ENCODE assay signal across 9 cellular contexts in the genomic region with DNA sequence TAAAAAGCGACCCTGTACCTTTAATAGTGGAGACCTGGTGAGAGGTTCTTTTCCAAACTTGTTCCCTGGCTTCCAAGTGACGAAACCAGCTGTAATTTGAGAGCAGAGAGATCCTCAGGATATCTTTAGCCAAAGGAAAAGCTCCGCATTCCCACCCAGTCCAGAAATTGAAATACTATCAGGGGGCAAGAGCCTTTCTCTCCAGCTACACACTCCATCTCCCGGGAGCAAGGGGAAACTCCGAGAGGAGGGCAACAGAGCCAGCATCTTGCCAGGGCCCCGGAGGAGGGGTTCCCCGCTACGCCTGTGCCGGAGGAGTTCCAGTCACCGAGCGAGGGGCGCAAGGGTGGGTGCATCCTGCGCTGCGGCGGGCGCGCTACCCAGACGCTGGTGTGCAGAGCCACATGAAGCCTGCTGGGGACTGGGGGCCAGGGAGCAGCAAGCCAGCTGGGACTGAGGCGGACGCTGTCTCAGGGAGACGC. TPM values are rescaled to one million over a fixed set of nuclear protein-coding genes. Genes with fewer than 3 reads are reported as not detected.
DNase-seq lines count a peak whose midpoint lies in the region; ATAC-seq and TF ChIP-seq lines count a peak whose summit lies in the region.
"Had no signal": no experiment of that assay in that cellular context is flagged by ENCODE, and none has a peak within 500 bp of the region (broad histone marks: within the 10 kb centered on the region; RNA-seq: fewer than 3 reads in every experiment).

A gene (plus strand): TSS at position 148 of the 482 bp plus-strand sequence. CDS start 415 bp downstream, outside the sequence.

- no peak within 1 kb of the TSS for H4K91ac ChIP-seq in trophoblast cell (ENCODE audit: low read depth, low read length)

- no peak within 1 kb of the TSS for H2BK5ac ChIP-seq in trophoblast cell (ENCODE audit: low read depth, low read length, poor library complexity)

- no peak within 1 kb of the TSS for H2AFZ ChIP-seq in trophoblast cell (ENCODE audit: insufficient read depth, low read length, poor library complexity)

- no peaks in the 10 kb centered on the region for H3K79me2 ChIP-seq in trophoblast cell (ENCODE audit: control insufficient read depth, insufficient read depth, low read length, poor library complexity)

- CTCF ChIA-PET in BJ (lab: Yijun Ruan, JAX) (interaction anchor here (0.8 to 0.9 kb wide), 3 partner anchors 29 to 240 kb away, joined by 3 to 4 read pairs (median 4); no protein-coding TSS in a partner anchor), GM10248 (lab: Yijun Ruan, JAX) (no interaction called here)

- H3K9ac ChIP-seq in trophoblast cell (ENCODE audit: low read length): no peak within 1 kb of the TSS

- H3K4me3 ChIP-seq in BJ (ENCODE audit: low read depth, low read length): peak within 1 kb of the TSS; percentile 75
- H3K4me3 ChIP-seq in heart left ventricle: peak within 1 kb of the TSS; percentile 27 to 70 (median 52)
- no peak within 1 kb of the TSS for H3K4me3 ChIP-seq in trophoblast cell (ENCODE audit: low read depth, low read length)

- H3K36me3 ChIP-seq in BJ (ENCODE audit: control insufficient read depth, insufficient read depth, low read length) (no peaks in the 10 kb centered on the region), heart left ventricle (no peaks in the 10 kb centered on the region), trophoblast cell (ENCODE audit: control insufficient read depth in 1 of 2, insufficient read depth in 2 of 2, low read length in 2 of 2) (no peaks in the 10 kb centered on the region)

- H4K12ac ChIP-seq in trophoblast cell (ENCODE audit: low read depth, low read length): no peak within 1 kb of the TSS

- H3K9me3 ChIP-seq in heart left ventricle: no peaks in the 10 kb centered on the region
- H3K9me3 ChIP-seq in trophoblast cell (ENCODE audit: insufficient read depth, low read depth, low read length): peaks cover 2% of the 10 kb centered on the region

- H3K79me1 ChIP-seq in trophoblast cell (ENCODE audit: low read length): no peaks in the 10 kb centered on the region

- intact Hi-C loops in heart left ventricle (cut with DNase I): no loop called here

- peak within 1 kb of the TSS; percentile 56 to 90 (median 80) for H3K27ac ChIP-seq in heart left ventricle
- no peak within 1 kb of the TSS for H3K27ac ChIP-seq in trophoblast cell (ENCODE audit: low read depth, low read length)

- no peak within 1 kb of the TSS for H4K8ac ChIP-seq in trophoblast cell (ENCODE audit: low read depth, low read length)

- no peaks in the 10 kb centered on the region for H3K27me3 ChIP-seq in BJ (ENCODE audit: control insufficient read depth, insufficient read depth, low read length)
- H3K27me3 ChIP-seq in heart left ventricle: peaks cover 0 to 8% (median 0%) of the 10 kb centered on the region in 9 donors
- no peaks in the 10 kb centered on the region for H3K27me3 ChIP-seq in trophoblast cell (ENCODE audit: insufficient read depth, low read length)

- peak in 1 of 2 donors; percentile 45 for TF ChIP-seq POLR2A in heart left ventricle (IDR thresholded peaks at IDR 0.05)

- no peak within 1 kb of the TSS for H3K18ac ChIP-seq in trophoblast cell (ENCODE audit: low read length)

- H3K4me2 ChIP-seq in trophoblast cell (ENCODE audit: low read length): peak within 1 kb of the TSS; percentile 52

- H2BK12ac ChIP-seq in trophoblast cell (ENCODE audit: low read length): no peak within 1 kb of the TSS

- DNase-seq in BJ (ENCODE audit: low read depth) (no peak), amniotic stem cell (lab: John Stamatoyannopoulos, UW) (peak; percentile 34), heart left ventricle (peak; percentile 20 to 63 (median 30)), trophoblast cell (peak in 1 of 2 donors; percentile 16), GM10248 (ENCODE audit: extremely low spot score) (no peak)
- DNase-seq in activated CD8-positive, alpha-beta memory T cell treated with anti-CD3 and anti-CD28 coated beads for 24 hours: no peak
- DNase-seq: DND-41 had no signal

- H3K23ac ChIP-seq in trophoblast cell (ENCODE audit: low read length): no peak within 1 kb of the TSS

- peak within 1 kb of the TSS; percentile 3 for H3K14ac ChIP-seq in trophoblast cell (ENCODE audit: low read length)

- H2BK120ac ChIP-seq in trophoblast cell (ENCODE audit: insufficient read depth, low read length, poor library complexity): no peak within 1 kb of the TSS

- 4 to 21% (median 7%) methylated on average over 12 to 21 of the region's 21 CpGs for WGBS in heart left ventricle, 4 donors
- WGBS in trophoblast cell (ENCODE audit: extremely low coverage, insufficient coverage, insufficient read length): no CpG with 5 or more reads among the region's 21 CpGs

- peaks cover 0 to 6% (median 0%) of the 10 kb centered on the region in 12 donors for H3K4me1 ChIP-seq in heart left ventricle
- H3K4me1 ChIP-seq in trophoblast cell (ENCODE audit: control insufficient read depth in 1 of 2, insufficient read depth in 2 of 2, low read length in 2 of 2): peaks cover 0 to 3% of the 10 kb centered on the region in 2 experiments

- no peak within 1 kb of the TSS for H3K4ac ChIP-seq in trophoblast cell (ENCODE audit: low read depth, low read length)

- no peak within 1 kb of the TSS for H2AK5ac ChIP-seq in trophoblast cell (ENCODE audit: low read length)

- POLR2A ChIA-PET in BJ (lab: Charles Lee) (interaction anchor here (0.6 kb wide), 1 partner anchor 64 kb away, joined by 3 read pairs; no protein-coding TSS in a partner anchor), GM10248 (lab: Yijun Ruan, JAX) (no interaction called here)

- ATAC-seq in heart left ventricle (peak; percentile 30 to 71 (median 64)), HG03196 (IDR thresholded peaks at IDR 0.05; ENCODE audit: unreplicated experiment) (no peak), GM18873 (IDR thresholded peaks at IDR 0.05; ENCODE audit: low FRiP score, unreplicated experiment) (no peak)

- 0 out of 2 replicates have a peak, but pooled peaks have one; percentile 15 for TF ChIP-seq CTCF in BJ (IDR thresholded peaks at IDR 0.05; ENCODE audit: insufficient read depth, low read depth, low read length)
- no peak for TF ChIP-seq CTCF in heart left ventricle (IDR thresholded peaks at IDR 0.05)
- no peak for TF ChIP-seq CTCF in GM10248 (IDR thresholded peaks at IDR 0.05; ENCODE audit: control extremely low read depth, extremely low read depth, low read depth, missing control alignments)

RNA-seq across cellular contexts. Expression of the gene that starts here (rescaled TPM):
- polyA plus RNA-seq in BJ (2011; rRNA removed) (24.7 and 29.0 TPM in 2 replicates), heart left ventricle (1 to 10 TPM; 5.4 to 5.7 TPM)
- 8.0 and 13.8 TPM in 2 replicates for polyA minus RNA-seq in BJ (2011; rRNA and poly(A)+ RNA removed)
- 10 to 100 TPM in 3 of 9 donors, 1 to 10 TPM in 6; 5.5 to 16.4 (median 8.3) TPM for total RNA-seq in heart left ventricle
- polyA plus RNA-seq in trophoblast cell (2013): 0.27 and 0.43 TPM in 2 replicates

Comparison
In these comparisons a context has a peak if more than half of its experiments do, and no peak if none do; other contexts are left out.
1. DNase-seq: peak in amniotic stem cell (single experiment) and heart left ventricle (5 of 5); none in BJ (single experiment), activated CD8-positive, alpha-beta memory T cell treated with anti-CD3 and anti-CD28 coated beads for 24 hours (single experiment) and GM10248 (single experiment).
2. ATAC-seq: peak in heart left ventricle (4 of 4); none in HG03196 (single experiment) and GM18873 (single experiment).